In the genomic region with DNA sequence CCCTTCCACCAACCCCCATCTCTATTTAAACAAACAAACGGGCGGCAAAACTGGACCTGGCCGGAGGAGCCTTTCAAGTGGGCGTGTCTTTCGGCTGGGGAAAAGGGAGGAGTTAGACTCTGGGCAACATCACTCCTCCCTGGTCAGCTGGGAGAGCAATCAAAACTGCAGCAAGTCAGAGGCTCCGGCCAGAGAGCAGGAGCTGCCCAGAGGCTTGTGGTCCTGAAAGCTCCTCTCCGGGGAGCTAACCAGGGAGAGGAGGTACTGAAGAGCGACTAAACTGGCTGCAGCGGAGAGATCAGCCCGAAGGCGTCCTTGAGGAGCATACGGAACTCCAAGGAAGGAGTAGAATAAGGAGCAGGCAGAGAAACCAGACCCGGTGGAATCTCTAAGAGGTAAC, we compare ENCODE assay signal across 8 cellular contexts. TPM values are rescaled to one million over a fixed set of nuclear protein-coding genes. Genes with fewer than 3 reads are reported as not detected.
A peak's percentile ranks its signal among the peaks of the same experiment; 100 is the strongest.
DNase-seq lines count a peak whose midpoint lies in the region; FAIRE-seq and TF ChIP-seq lines count a peak whose summit lies in the region.

TSS of gene NEUROD4 (plus strand) at position 191 of the 400 bp plus-strand sequence. CDS start 6,466 bp downstream, outside the sequence.

- H3K36me3 Mint-ChIP-seq in osteocyte (ENCODE audit: unreplicated experiment) = no peaks in the 10 kb centered on the region

- no peak for FAIRE-seq in GM12892 (lab: Jason Lieb, UNC)

- peak; percentile 75 for DNase-seq in DMS 273 (lab: John Stamatoyannopoulos, UW; ENCODE audit: unreplicated experiment)
- peak; percentile 42 for DNase-seq in HK-2 (ENCODE audit: unreplicated experiment)
- DNase-seq in SW480 (ENCODE audit: low spot score) = peak; percentile 67
- DNase-seq in fibroblast of the conjunctiva (ENCODE audit: low read depth) = peak; percentile 26
- DNase-seq in non-pigmented ciliary epithelial cell (ENCODE audit: low read depth) = peak; percentile 35
- DNase-seq in DMS114 treated with DMSO at 0.1 percent for 48 hours (lab: John Stamatoyannopoulos, UW; ENCODE audit: unreplicated experiment) = no peak
- no peak for DNase-seq in osteocyte (ENCODE audit: extremely low spot score, unreplicated experiment)
- DNase-seq in GM12892 (ENCODE audit: insufficient read length) = no peak

- no peak for TF ChIP-seq POLR2A in GM12892 (IDR thresholded peaks at IDR 0.05; ENCODE audit: low read depth, low read length)

- H3K4me1 Mint-ChIP-seq in osteocyte (ENCODE audit: unreplicated experiment) = no peaks in the 10 kb centered on the region

- no peak within 1 kb of the TSS for H3K27ac Mint-ChIP-seq in osteocyte (ENCODE audit: unreplicated experiment)

- H3K4me3 Mint-ChIP-seq in osteocyte (ENCODE audit: unreplicated experiment) = no peak within 1 kb of the TSS

- H3K27me3 Mint-ChIP-seq in osteocyte (ENCODE audit: unreplicated experiment) = peaks cover 10% of the 10 kb centered on the region

- H3K9me3 Mint-ChIP-seq in osteocyte (ENCODE audit: unreplicated experiment) = no peaks in the 10 kb centered on the region

- no peak for TF ChIP-seq CTCF in osteocyte (IDR thresholded peaks at IDR 0.05)

RNA-seq across cellular contexts. Expression of gene NEUROD4, which starts in this region (rescaled TPM):
- not detected in 2 replicates for total RNA-seq in osteocyte
- not detected for polyA plus RNA-seq in GM12892 (2012; ENCODE audit: missing spikeins)

Comparison
In these comparisons a context has a peak if more than half of its experiments do, and no peak if none do; other contexts are left out.
1. DNase-seq: peak in DMS 273 (single experiment), HK-2 (single experiment), SW480 (single experiment), fibroblast of the conjunctiva (single experiment) and non-pigmented ciliary epithelial cell (single experiment); none in DMS114 treated with DMSO at 0.1 percent for 48 hours (single experiment), osteocyte (single experiment) and GM12892 (single experiment).